Comparison of ENCODE assay signal across 8 cellular contexts in the genomic region with DNA sequence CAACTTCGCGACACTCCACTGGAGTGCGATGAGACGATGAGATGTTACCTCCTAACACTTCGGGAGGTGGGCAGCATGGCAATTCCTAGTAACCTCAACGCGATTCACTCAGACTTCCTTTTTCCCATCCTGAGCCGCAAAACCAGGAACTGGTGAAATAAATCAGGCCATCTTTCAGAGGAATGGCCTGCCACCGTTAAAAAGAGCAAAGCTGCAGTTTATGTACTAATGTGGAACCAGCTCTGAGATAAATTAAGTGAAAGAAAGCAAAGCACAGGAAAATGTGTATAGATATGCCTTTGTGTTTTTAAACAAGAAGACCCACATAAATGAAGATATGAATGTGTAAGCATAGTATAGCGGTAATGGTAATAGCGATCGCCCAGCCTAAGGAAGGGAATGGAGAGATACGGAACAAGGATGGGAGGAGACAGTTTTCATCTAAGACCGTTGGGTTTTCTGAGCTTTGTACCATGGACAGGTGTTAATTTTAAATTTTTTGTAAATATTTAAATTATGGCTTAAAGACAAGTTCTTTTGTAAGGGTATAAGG. TPM values are rescaled to one million over a fixed set of nuclear protein-coding genes. Genes with fewer than 3 reads are reported as not detected.
DNase-seq lines count a peak whose midpoint lies in the region; ATAC-seq and TF ChIP-seq lines count a peak whose summit lies in the region.

No MANE protein-coding gene starts in this region.

- no peaks in the 10 kb centered on the region for H3K9me3 Mint-ChIP-seq in naive B cell

- no peak for TF ChIP-seq CTCF in choroid plexus epithelial cell (conservative IDR thresholded peaks at IDR 0.05; ENCODE audit: low read depth, low read length)

- peak overlapping the region; percentile 95 to 100 (median 98) for H3K27ac Mint-ChIP-seq in naive B cell

- peak overlapping the region; percentile 90 to 99 (median 97) for H3K4me3 Mint-ChIP-seq in naive B cell

- ATAC-seq in naive B cell (ENCODE audit: low read depth in 2 of 2) (no peak), GM18505 (IDR thresholded peaks at IDR 0.05; ENCODE audit: unreplicated experiment) (no peak), GM19035 (IDR thresholded peaks at IDR 0.05; ENCODE audit: unreplicated experiment) (no peak)

- DNase-seq in NCI-H510A treated with DMSO at 0.1 percent for 48 hours (lab: John Stamatoyannopoulos, UW) (peak; percentile 52), NCI-H510A (lab: John Stamatoyannopoulos, UW) (no peak), NCI-H82 treated with DMSO at 0.1 percent for 48 hours (lab: John Stamatoyannopoulos, UW; ENCODE audit: unreplicated experiment) (peak; percentile 67), choroid plexus epithelial cell (ENCODE audit: low read depth) (no peak), naive B cell (no peak)
- DNase-seq in effector CD4-positive, alpha-beta T cell = no peak

- no peaks in the 10 kb centered on the region for H3K36me3 Mint-ChIP-seq in naive B cell

- no peaks in the 10 kb centered on the region for H3K27me3 Mint-ChIP-seq in naive B cell

- H3K4me3 ChIP-seq in choroid plexus epithelial cell (ENCODE audit: low read depth, low read length) = peak overlapping the region; percentile 72

- no peak for TF ChIP-seq POLR2A in GM18505 (IDR thresholded peaks at IDR 0.05; ENCODE audit: borderline replicate concordance, extremely low read depth, insufficient read depth, insufficient read length)

- peaks cover 16 to 51% (median 25%) of the 10 kb centered on the region in 3 donors for H3K4me1 Mint-ChIP-seq in naive B cell

RNA-seq across cellular contexts. Expression of a gene that starts 30.7 kb away (rescaled TPM):
- 100 to 1,000 TPM; 176 to 255 (median 193) TPM for polyA plus RNA-seq in naive B cell (ENCODE audit: low read depth in 6 of 6)

RNA-seq across cellular contexts. Expression of a gene that starts 44.6 kb away (rescaled TPM):
- polyA plus RNA-seq in naive B cell (ENCODE audit: low read depth in 6 of 6) = 100 to 1,000 TPM; 165 to 252 (median 189) TPM

Comparison
In these comparisons a context has a peak if more than half of its experiments do, and no peak if none do; other contexts are left out.
1. DNase-seq: peak in NCI-H510A treated with DMSO at 0.1 percent for 48 hours (single experiment) and NCI-H82 treated with DMSO at 0.1 percent for 48 hours (single experiment); none in NCI-H510A (single experiment), choroid plexus epithelial cell (single experiment), naive B cell (single experiment) and effector CD4-positive, alpha-beta T cell (single experiment).